25 cellular contexts compared by ENCODE assay signal in genomic region chr6:151098166-151098565, GRCh38.
DNase-seq lines count a peak whose midpoint lies in the region; ATAC-seq and TF ChIP-seq lines count a peak whose summit lies in the region.
"Had no signal": no experiment of that assay in that cellular context is flagged by ENCODE, and none has a peak within 500 bp of the region (broad histone marks: within the 10 kb centered on the region; RNA-seq: fewer than 3 reads in every experiment).

No MANE protein-coding gene starts in this region.

- H3F3A ChIP-seq in PC-3 (ENCODE audit: low read length, unreplicated experiment): no peaks in the 10 kb centered on the region

- no peaks in the 10 kb centered on the region for H3K27me3 ChIP-seq in PC-3 (ENCODE audit: low read length)
- H3K27me3 ChIP-seq: dorsolateral prefrontal cortex, left lung, pancreas had no signal

- no peaks in the 10 kb centered on the region for H3K4me1 ChIP-seq in PC-3 (ENCODE audit: insufficient read depth, low read length)
- H3K4me1 ChIP-seq: left lung, pancreas had no signal

- POLR2A ChIA-PET in PC-3 (lab: Charles Lee; ENCODE audit: unreplicated experiment): no interaction called here

- no peaks in the 10 kb centered on the region for H3K9me2 ChIP-seq in PC-3 (replicated peaks; ENCODE audit: low read length)

- no peaks in the 10 kb centered on the region for H3K9me3 ChIP-seq in PC-3 (ENCODE audit: low read length)
- H3K9me3 ChIP-seq: left lung, pancreas had no signal

- peaks cover 43% of the 10 kb centered on the region for H3K36me3 Mint-ChIP-seq in T-helper 2 cell treated with Interferon-gamma antibody and Interleukin-4, amounts not matched to agents 5 μg/mL and 100 μg/mL, for 36 hours (ENCODE audit: low read depth)

- no peak overlapping the region for H3K4me3 ChIP-seq in PC-3 (ENCODE audit: low read length)
- H3K4me3 ChIP-seq: dorsolateral prefrontal cortex, left lung, pancreas had no signal

- 0 out of 2 replicates have a peak, but pooled peaks cover 6% of the 10 kb centered on the region for H3K36me3 ChIP-seq in PC-3 (ENCODE audit: low read depth, low read length)
- H3K36me3 ChIP-seq: pancreas had no signal

- peaks cover 22% of the 10 kb centered on the region for H3K4me1 Mint-ChIP-seq in T-helper 2 cell treated with Interferon-gamma antibody and Interleukin-4, amounts not matched to agents 5 μg/mL and 100 μg/mL, for 36 hours (ENCODE audit: low read depth)
- H3K4me1 Mint-ChIP-seq: central memory CD8-positive, alpha-beta T cell; naive thymus-derived CD8-positive, alpha-beta T cell had no signal

- no peak overlapping the region for H2AFZ ChIP-seq in PC-3 (ENCODE audit: low read length)

- H3K9me3 Mint-ChIP-seq in T-helper 2 cell treated with Interferon-gamma antibody and Interleukin-4, amounts not matched to agents 5 μg/mL and 100 μg/mL, for 36 hours: no peaks in the 10 kb centered on the region
- H3K9me3 Mint-ChIP-seq: activated naive CD4-positive, alpha-beta T cell treated with anti-CD3 and anti-CD28 coated beads for 36 hours; central memory CD8-positive, alpha-beta T cell had no signal

- no peak for TF ChIP-seq CTCF in PC-3 (conservative IDR thresholded peaks at IDR 0.05; ENCODE audit: low read depth, low read length)

- DNase-seq in stimulated activated CD4-positive, alpha-beta T cell treated with anti-CD3 and anti-CD28 coated beads, Interleukin-12 subunit alpha, Interleukin-12 subunit beta, amount 100 ng/mL, for 48 hours (ENCODE audit: low read depth in 2 of 3, low spot score in 1 of 3): peak in 2 of 3 donors; percentile 2 to 4
- DNase-seq in stimulated activated CD4-positive, alpha-beta T cell treated with anti-CD3 and anti-CD28 coated beads, Interleukin-4, amount 100 ng/mL, for 1 hour: no peak
- peak; percentile 47 for DNase-seq in T-helper 2 cell treated with Interferon-gamma antibody and Interleukin-4, amounts not matched to agents 5 μg/mL and 100 μg/mL, for 36 hours (ENCODE audit: low spot score)
- DNase-seq in astrocyte of the hippocampus (ENCODE audit: low read depth, low spot score) (peak; percentile 20), PC-3 (no peak), LoVo (ENCODE audit: low spot score) (no peak)
- DNase-seq in stimulated activated CD8-positive, alpha-beta memory T cell treated with anti-CD3 and anti-CD28 coated beads, Interleukin-7, amount 100 ng/mL, for 48 hours (ENCODE audit: extremely low read depth in 1 of 2, low read depth in 1 of 2): peak; percentile 0 to 19
- DNase-seq: activated naive CD4-positive, alpha-beta T cell treated with anti-CD3 and anti-CD28 coated beads for 36 hours; aorta; dorsolateral prefrontal cortex; foreskin fibroblast; H7; left lung; naive thymus-derived CD8-positive, alpha-beta T cell; NCI-H1417 treated with DMSO at 0.1 percent for 48 hours; NCI-H510A treated with DMSO at 0.1 percent for 48 hours; NK-92 treated with Interleukin-12 subunit alpha and Interleukin-12 subunit beta, amount 100 ng/mL, for 24 hours; pancreas; right cardiac atrium; stimulated activated naive CD4-positive, alpha-beta T cell; WERI-Rb-1 had no signal

- BruUV-seq in PC-3 (replicated peaks; lab: Mats Ljungman, UMichigan): no TSS peak

- CTCF ChIA-PET in PC-3 (lab: Charles Lee): no interaction called here

- H4K20me1 ChIP-seq in PC-3 (ENCODE audit: low read length): no peaks in the 10 kb centered on the region

- no peak overlapping the region for H3K4me2 ChIP-seq in PC-3 (ENCODE audit: low read length)

- no peak overlapping the region for H3K4me3 Mint-ChIP-seq in T-helper 2 cell treated with Interferon-gamma antibody and Interleukin-4, amounts not matched to agents 5 μg/mL and 100 μg/mL, for 36 hours
- H3K4me3 Mint-ChIP-seq: activated naive CD4-positive, alpha-beta T cell treated with anti-CD3 and anti-CD28 coated beads for 36 hours; CD4-positive, CD25-positive, alpha-beta regulatory T cell; central memory CD8-positive, alpha-beta T cell; naive thymus-derived CD8-positive, alpha-beta T cell had no signal

- no peaks in the 10 kb centered on the region for H3K79me2 ChIP-seq in PC-3 (ENCODE audit: low read length)

- H3K9ac ChIP-seq in PC-3 (ENCODE audit: low read length): no peak overlapping the region

- no peak overlapping the region for H3K27ac Mint-ChIP-seq in T-helper 2 cell treated with Interferon-gamma antibody and Interleukin-4, amounts not matched to agents 5 μg/mL and 100 μg/mL, for 36 hours
- H3K27ac Mint-ChIP-seq: activated naive CD4-positive, alpha-beta T cell treated with anti-CD3 and anti-CD28 coated beads for 36 hours; naive thymus-derived CD8-positive, alpha-beta T cell had no signal

- intact Hi-C loops in PC-3 (cut with micrococcal nuclease): no loop called here

- no peak for ATAC-seq in PC-3
- ATAC-seq: HepG2; left lung; naive thymus-derived CD8-positive, alpha-beta T cell; pancreas; right cardiac atrium had no signal

- H3K27me3 Mint-ChIP-seq in T-helper 2 cell treated with Interferon-gamma antibody and Interleukin-4, amounts not matched to agents 5 μg/mL and 100 μg/mL, for 36 hours (ENCODE audit: low read depth): no peaks in the 10 kb centered on the region
- H3K27me3 Mint-ChIP-seq: CD4-positive, CD25-positive, alpha-beta regulatory T cell; central memory CD8-positive, alpha-beta T cell; naive thymus-derived CD8-positive, alpha-beta T cell had no signal

- no peak overlapping the region for H3K27ac ChIP-seq in PC-3 (ENCODE audit: low read length)
- H3K27ac ChIP-seq: dorsolateral prefrontal cortex, HL-60, left lung, pancreas, WERI-Rb-1 had no signal

Comparison
In these comparisons a context has a peak if more than half of its experiments do, and no peak if none do; other contexts are left out.
1. DNase-seq: peak in stimulated activated CD4-positive, alpha-beta T cell treated with anti-CD3 and anti-CD28 coated beads, Interleukin-12 subunit alpha, Interleukin-12 subunit beta, amount 100 ng/mL, for 48 hours (2 of 3), T-helper 2 cell treated with Interferon-gamma antibody and Interleukin-4, amounts not matched to agents 5 μg/mL and 100 μg/mL, for 36 hours (single experiment), astrocyte of the hippocampus (single experiment) and stimulated activated CD8-positive, alpha-beta memory T cell treated with anti-CD3 and anti-CD28 coated beads, Interleukin-7, amount 100 ng/mL, for 48 hours (2 of 2); none in stimulated activated CD4-positive, alpha-beta T cell treated with anti-CD3 and anti-CD28 coated beads, Interleukin-4, amount 100 ng/mL, for 1 hour (single experiment), PC-3 (single experiment) and LoVo (single experiment).